In the genomic region with DNA sequence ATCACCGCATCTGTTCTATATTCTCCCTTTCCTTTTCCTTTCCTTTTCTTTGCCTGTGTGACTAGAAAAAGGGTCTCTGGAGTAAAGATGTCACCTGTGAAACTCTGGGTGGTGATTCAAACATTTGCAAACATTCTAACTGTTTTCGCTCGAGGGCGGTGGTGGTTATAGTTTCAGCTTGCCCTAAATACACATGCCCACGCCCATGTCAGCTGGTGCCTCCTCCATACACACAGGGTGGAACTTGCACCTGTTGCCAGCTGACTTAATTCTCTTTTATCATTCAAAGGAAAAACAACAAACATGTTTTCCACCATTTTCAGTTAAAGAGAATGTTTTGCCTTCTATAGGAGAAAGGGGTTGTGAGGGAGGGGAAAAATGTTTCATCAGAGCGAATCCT, we compare ENCODE assay signal across 9 cellular contexts.
DNase-seq lines count a peak whose midpoint lies in the region; ATAC-seq and TF ChIP-seq lines count a peak whose summit lies in the region.
"Had no signal": no experiment of that assay in that cellular context is flagged by ENCODE, and none has a peak within 500 bp of the region (broad histone marks: within the 10 kb centered on the region; RNA-seq: fewer than 3 reads in every experiment).

No MANE protein-coding gene starts in this region.

- H3K36me3 Mint-ChIP-seq in activated CD4-positive, alpha-beta T cell treated with anti-CD3 and anti-CD28 coated beads, Interleukin-2, amount 10 ng/mL, durations not matched to agents 24 days and 14 days (ENCODE audit: low read depth) = no peaks in the 10 kb centered on the region

- no peaks in the 10 kb centered on the region for H3K9me3 Mint-ChIP-seq in activated CD4-positive, alpha-beta T cell treated with anti-CD3 and anti-CD28 coated beads, Interleukin-2, amount 10 ng/mL, durations not matched to agents 24 days and 14 days
- H3K9me3 Mint-ChIP-seq: nephron had no signal

- peak; percentile 61 for DNase-seq in activated CD4-positive, alpha-beta T cell treated with anti-CD3 and anti-CD28 coated beads, Interleukin-2, amount 10 ng/mL, durations not matched to agents 24 days and 14 days
- DNase-seq in stimulated activated CD4-positive, alpha-beta T cell treated with anti-CD3 and anti-CD28 coated beads, Interleukin-15, amount 100 ng/mL, for 24 hours = peak; percentile 52
- DNase-seq in posterior vena cava (ENCODE audit: low spot score) (no peak), upper lobe of right lung (no peak), ecto neural progenitor cell (ENCODE audit: low spot score) (no peak)

- no peak overlapping the region for H3K4me3 ChIP-seq in upper lobe of right lung

- peak; percentile 40 for ATAC-seq in GM19328 (IDR thresholded peaks at IDR 0.05; ENCODE audit: unreplicated experiment)
- ATAC-seq in HG03108 (IDR thresholded peaks at IDR 0.05; ENCODE audit: unreplicated experiment) = peak; percentile 50
- no peak for ATAC-seq in GM21515 (IDR thresholded peaks at IDR 0.05; ENCODE audit: unreplicated experiment)
- ATAC-seq in upper lobe of right lung = no peak

- intact Hi-C loops in activated CD4-positive, alpha-beta T cell treated with anti-CD3 and anti-CD28 coated beads, Interleukin-2, amount 10 ng/mL, durations not matched to agents 24 days and 14 days (cut with micrococcal nuclease) = no loop called here
- intact Hi-C loops in posterior vena cava (cut with DNase I) = no loop called here
- intact Hi-C loops in upper lobe of right lung (cut with DNase I) = no loop called here

- H3K27ac ChIP-seq in upper lobe of right lung = no peak overlapping the region

- H3K27me3 Mint-ChIP-seq in activated CD4-positive, alpha-beta T cell treated with anti-CD3 and anti-CD28 coated beads, Interleukin-2, amount 10 ng/mL, durations not matched to agents 24 days and 14 days = peaks cover 46% of the 10 kb centered on the region

- no peak overlapping the region for H3K27ac Mint-ChIP-seq in activated CD4-positive, alpha-beta T cell treated with anti-CD3 and anti-CD28 coated beads, Interleukin-2, amount 10 ng/mL, durations not matched to agents 24 days and 14 days

- no peaks in the 10 kb centered on the region for H3K36me3 ChIP-seq in upper lobe of right lung

- no peak overlapping the region for H3K4me3 Mint-ChIP-seq in activated CD4-positive, alpha-beta T cell treated with anti-CD3 and anti-CD28 coated beads, Interleukin-2, amount 10 ng/mL, durations not matched to agents 24 days and 14 days

- no peak for TF ChIP-seq CTCF in upper lobe of right lung (IDR thresholded peaks at IDR 0.05)

- no peaks in the 10 kb centered on the region for H3K4me1 ChIP-seq in upper lobe of right lung

- no peaks in the 10 kb centered on the region for H3K27me3 ChIP-seq in upper lobe of right lung

- no peaks in the 10 kb centered on the region for H3K9me3 ChIP-seq in upper lobe of right lung

- H3K4me1 Mint-ChIP-seq in activated CD4-positive, alpha-beta T cell treated with anti-CD3 and anti-CD28 coated beads, Interleukin-2, amount 10 ng/mL, durations not matched to agents 24 days and 14 days = peaks cover 10% of the 10 kb centered on the region

Comparison
In these comparisons a context has a peak if more than half of its experiments do, and no peak if none do; other contexts are left out.
1. ATAC-seq: peak in GM19328 (single experiment) and HG03108 (single experiment); none in GM21515 (single experiment) and upper lobe of right lung (single experiment).
2. DNase-seq: peak in activated CD4-positive, alpha-beta T cell treated with anti-CD3 and anti-CD28 coated beads, Interleukin-2, amount 10 ng/mL, durations not matched to agents 24 days and 14 days (single experiment) and stimulated activated CD4-positive, alpha-beta T cell treated with anti-CD3 and anti-CD28 coated beads, Interleukin-15, amount 100 ng/mL, for 24 hours (single experiment); none in posterior vena cava (single experiment), upper lobe of right lung (single experiment) and ecto neural progenitor cell (single experiment).